29 cellular contexts compared by ENCODE assay signal in genomic region chr7:83065714-83066113, GRCh38.
DNase-seq lines count a peak whose midpoint lies in the region; ATAC-seq and TF ChIP-seq lines count a peak whose summit lies in the region.
"Had no signal": no experiment of that assay in that cellular context is flagged by ENCODE, and none has a peak within 500 bp of the region (broad histone marks: within the 10 kb centered on the region; RNA-seq: fewer than 3 reads in every experiment).

No MANE protein-coding gene starts in this region.

- ATAC-seq in HG03342 (IDR thresholded peaks at IDR 0.05; ENCODE audit: unreplicated experiment): no peak
- ATAC-seq: activated T-cell treated with anti-CD3 and anti-CD28 coated beads, Interleukin-2, amount 50 U/mL, for 4 hours; GM23338; HepG2; left lobe of liver; natural killer cell; stimulated activated naive CD8-positive, alpha-beta T cell treated with anti-CD3 and anti-CD28 coated beads, Interleukin-15, Interleukin-2, amounts not matched to agents 100 U/mL and 50 U/mL, for 24 hours had no signal

- H3K4me1 Mint-ChIP-seq in endothelial cell (ENCODE audit: unreplicated experiment): peaks cover 10% of the 10 kb centered on the region
- H3K4me1 Mint-ChIP-seq: activated CD4-positive, alpha-beta T cell treated with anti-CD3 and anti-CD28 coated beads, Interleukin-2, amount 10 ng/mL, durations not matched to agents 7 days and 5 days; CD8-positive, alpha-beta memory T cell; endodermal cell; natural killer cell had no signal

- TF ChIP-seq CTCF in endothelial cell (IDR thresholded peaks at IDR 0.05; ENCODE audit: unreplicated experiment) (no peak), ascending aorta (IDR thresholded peaks at IDR 0.05) (no peak)

- H3K9me3 ChIP-seq in ascending aorta: no peaks in the 10 kb centered on the region
- H3K9me3 ChIP-seq: adrenal gland, thoracic aorta, vagina had no signal

- H3K27ac Mint-ChIP-seq in endothelial cell (ENCODE audit: unreplicated experiment): peak overlapping the region; percentile 92
- H3K27ac Mint-ChIP-seq: activated CD4-positive, alpha-beta T cell treated with anti-CD3 and anti-CD28 coated beads, Interleukin-2, amount 10 ng/mL, durations not matched to agents 7 days and 5 days; CD8-positive, alpha-beta memory T cell; endodermal cell; GM23338; HFFc6; natural killer cell had no signal

- H3K36me3 ChIP-seq in ascending aorta: no peaks in the 10 kb centered on the region
- H3K36me3 ChIP-seq: adrenal gland, cardiac muscle cell, thoracic aorta, vagina had no signal

- no peaks in the 10 kb centered on the region for H3K36me3 Mint-ChIP-seq in endothelial cell (ENCODE audit: low read depth, unreplicated experiment)
- H3K36me3 Mint-ChIP-seq: CD8-positive, alpha-beta memory T cell; natural killer cell had no signal

- H3K4me1 ChIP-seq in ascending aorta: no peaks in the 10 kb centered on the region
- H3K4me1 ChIP-seq: adrenal gland, vagina had no signal

- H3K27me3 ChIP-seq in ascending aorta: no peaks in the 10 kb centered on the region
- H3K27me3 ChIP-seq: adrenal gland, cardiac muscle cell, vagina had no signal

- H3K4me3 Mint-ChIP-seq in endothelial cell (ENCODE audit: unreplicated experiment): no peak overlapping the region
- H3K4me3 Mint-ChIP-seq: activated CD4-positive, alpha-beta T cell treated with anti-CD3 and anti-CD28 coated beads, Interleukin-2, amount 10 ng/mL, durations not matched to agents 7 days and 5 days; activated T-cell treated with anti-CD3 and anti-CD28 coated beads, Interleukin-2, amount 50 U/mL, for 4 hours; CD8-positive, alpha-beta memory T cell; endodermal cell; GM23338; HFFc6; natural killer cell had no signal

- H3K27ac ChIP-seq in ascending aorta: no peak overlapping the region
- H3K27ac ChIP-seq: adrenal gland, cardiac muscle cell, coronary artery, RWPE1, thoracic aorta, vagina had no signal

- no peaks in the 10 kb centered on the region for H3K27me3 Mint-ChIP-seq in endothelial cell (ENCODE audit: unreplicated experiment)
- H3K27me3 Mint-ChIP-seq: activated CD4-positive, alpha-beta T cell treated with anti-CD3 and anti-CD28 coated beads, Interleukin-2, amount 10 ng/mL, durations not matched to agents 7 days and 5 days; CD8-positive, alpha-beta memory T cell had no signal

- intact Hi-C loops in ascending aorta (cut with DNase I): no loop called here

- no peak overlapping the region for H3K4me3 ChIP-seq in ascending aorta
- H3K4me3 ChIP-seq: adrenal gland, cardiac muscle cell, coronary artery, GM23338, thoracic aorta, vagina had no signal

- DNase-seq in SKM-1 treated with dmso at 0.1 percent for 144 hours (lab: John Stamatoyannopoulos, UW; ENCODE audit: unreplicated experiment): peak; percentile 20
- DNase-seq in SKM-1 (lab: John Stamatoyannopoulos, UW; ENCODE audit: unreplicated experiment): no peak
- peak; percentile 11 for DNase-seq in SK-MEL-5 (ENCODE audit: low read depth, low spot score)
- DNase-seq in endothelial cell (ENCODE audit: low spot score): no peak
- no peak for DNase-seq in ascending aorta (ENCODE audit: low spot score in 2 of 2)
- DNase-seq in stimulated activated CD4-positive, alpha-beta T cell treated with anti-CD3 and anti-CD28 coated beads, Interleukin-4, amount 100 ng/mL, for 4 hours: no peak
- DNase-seq in medulla oblongata (ENCODE audit: extremely low spot score): no peak
- DNase-seq: activated CD4-positive, alpha-beta T cell treated with anti-CD3 and anti-CD28 coated beads, Interleukin-2, amount 10 ng/mL, durations not matched to agents 7 days and 5 days; activated T-cell treated with anti-CD3 and anti-CD28 coated beads, Interleukin-2, amount 50 U/mL, for 4 hours; adrenal gland; CD8-positive, alpha-beta memory T cell; DMS53; endodermal cell; GDM1; HFFc6; Karpas-422; natural killer cell; NCI-H1105; NCI-H1930; stimulated activated naive CD8-positive, alpha-beta T cell treated with anti-CD3 and anti-CD28 coated beads, Interleukin-15, Interleukin-2, amounts not matched to agents 100 U/mL and 50 U/mL, for 24 hours had no signal

- in situ Hi-C loops in SK-MEL-5 (cut with HindIII; ENCODE audit: low pct_unique_long_range_greater_than_20kb, low sequenced_read_pairs): no loop called here

- H3K9me3 Mint-ChIP-seq in endothelial cell (ENCODE audit: unreplicated experiment): no peaks in the 10 kb centered on the region
- H3K9me3 Mint-ChIP-seq: activated CD4-positive, alpha-beta T cell treated with anti-CD3 and anti-CD28 coated beads, Interleukin-2, amount 10 ng/mL, durations not matched to agents 7 days and 5 days; endodermal cell; GM23338 had no signal

Comparison
In these comparisons a context has a peak if more than half of its experiments do, and no peak if none do; other contexts are left out.
1. DNase-seq: peak in SKM-1 treated with dmso at 0.1 percent for 144 hours (single experiment) and SK-MEL-5 (single experiment); none in SKM-1 (single experiment), endothelial cell (single experiment), ascending aorta (0 of 2), stimulated activated CD4-positive, alpha-beta T cell treated with anti-CD3 and anti-CD28 coated beads, Interleukin-4, amount 100 ng/mL, for 4 hours (0 of 2) and medulla oblongata (single experiment).